ENCODE assay signal across 13 cellular contexts in the genomic region with DNA sequence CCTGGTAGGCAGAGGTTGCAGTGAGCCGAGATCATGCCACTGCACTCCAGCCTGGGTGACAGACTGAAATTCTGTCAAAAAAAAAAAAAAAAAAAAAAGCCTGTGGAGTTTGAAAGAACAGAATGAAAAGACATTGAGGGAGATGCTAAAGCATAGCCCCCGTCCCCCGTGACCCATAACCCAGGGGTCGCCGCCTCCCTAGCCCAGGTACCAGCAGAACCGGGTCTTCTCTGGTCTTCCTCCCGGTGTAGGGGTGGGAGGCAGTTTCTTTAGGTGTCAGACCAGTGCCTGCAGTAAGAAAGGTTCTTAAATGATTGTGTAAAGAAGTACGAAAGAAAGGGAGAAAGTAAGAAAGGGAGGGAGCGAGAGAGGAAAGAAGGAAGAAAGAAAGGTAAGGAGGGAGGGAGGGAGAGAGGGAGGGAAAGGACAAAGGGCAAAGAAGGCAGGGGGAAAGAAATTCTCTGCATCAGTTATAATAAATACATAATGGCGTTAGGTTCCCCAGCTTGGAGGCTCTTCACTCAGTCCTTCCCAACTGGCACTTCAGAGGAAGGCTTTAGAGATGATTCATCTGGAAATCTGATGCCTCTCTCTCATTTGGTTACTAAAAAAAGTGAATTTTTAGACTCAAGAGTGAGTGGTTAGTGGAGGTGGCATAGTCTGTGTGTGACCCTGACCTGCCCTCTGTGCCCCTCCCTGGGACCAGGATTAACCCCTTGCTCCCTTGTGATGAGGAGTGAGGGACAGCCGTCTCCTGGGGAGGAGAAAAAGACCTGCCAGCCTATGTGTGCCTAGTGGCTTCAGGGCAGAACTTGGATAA. TPM values are rescaled to one million over a fixed set of nuclear protein-coding genes. Genes with fewer than 3 reads are reported as not detected.
DNase-seq lines count a peak whose midpoint lies in the region; ATAC-seq and TF ChIP-seq lines count a peak whose summit lies in the region.
"Had no signal": no experiment of that assay in that cellular context is flagged by ENCODE, and none has a peak within 500 bp of the region (broad histone marks: within the 10 kb centered on the region; RNA-seq: fewer than 3 reads in every experiment).

No MANE protein-coding gene starts in this region.

- no peaks in the 10 kb centered on the region for H4K20me1 ChIP-seq in PC-9 (ENCODE audit: insufficient read depth)

- no peak overlapping the region; the same call in 1 of the 2 replicates for H3K4me3 ChIP-seq in PC-9

- H3K4me1 ChIP-seq in PC-9 (replicated peaks; ENCODE audit: insufficient read depth) = peaks cover 37% of the 10 kb centered on the region

- peak overlapping the region; percentile 87 for H3K4me3 Mint-ChIP-seq in activated naive CD4-positive, alpha-beta T cell treated with anti-CD3 and anti-CD28 coated beads for 36 hours
- no peak overlapping the region for H3K4me3 Mint-ChIP-seq in activated naive CD4-positive, alpha-beta T cell treated with anti-CD3 and anti-CD28 coated beads, Interleukin-2, amount 10 ng/mL, durations not matched to agents 7 days and 5 days
- no peak overlapping the region for H3K4me3 Mint-ChIP-seq in stimulated activated memory B cell treated with anti-CD40 and anti-IgM and Interleukin-4, amounts not matched to agents 10 μg/mL and 1 μg/mL and 100 μg/mL, for 72 hours
- H3K4me3 Mint-ChIP-seq: mesothelial cell of epicardium had no signal

- peak overlapping the region; percentile 98 for H3K27ac Mint-ChIP-seq in activated naive CD4-positive, alpha-beta T cell treated with anti-CD3 and anti-CD28 coated beads for 36 hours
- H3K27ac Mint-ChIP-seq in activated naive CD4-positive, alpha-beta T cell treated with anti-CD3 and anti-CD28 coated beads, Interleukin-2, amount 10 ng/mL, durations not matched to agents 7 days and 5 days = no peak overlapping the region
- peak overlapping the region; percentile 51 for H3K27ac Mint-ChIP-seq in stimulated activated memory B cell treated with anti-CD40 and anti-IgM and Interleukin-4, amounts not matched to agents 10 μg/mL and 1 μg/mL and 100 μg/mL, for 72 hours
- H3K27ac Mint-ChIP-seq: mesothelial cell of epicardium had no signal

- BruUV-seq in PC-9 (replicated peaks; lab: Mats Ljungman, UMichigan) = TSS peak; percentile 68

- no peaks in the 10 kb centered on the region for H3K9me3 ChIP-seq in PC-9 (ENCODE audit: insufficient read depth, low read depth)

- no peak overlapping the region for H2AFZ ChIP-seq in PC-9

- TF ChIP-seq CTCF in PC-9 (conservative IDR thresholded peaks at IDR 0.05) = no peak

- H3K27me3 Mint-ChIP-seq in activated naive CD4-positive, alpha-beta T cell treated with anti-CD3 and anti-CD28 coated beads for 36 hours (ENCODE audit: low read depth) = no peaks in the 10 kb centered on the region
- peaks cover 5% of the 10 kb centered on the region for H3K27me3 Mint-ChIP-seq in activated naive CD4-positive, alpha-beta T cell treated with anti-CD3 and anti-CD28 coated beads, Interleukin-2, amount 10 ng/mL, durations not matched to agents 7 days and 5 days
- no peaks in the 10 kb centered on the region for H3K27me3 Mint-ChIP-seq in stimulated activated memory B cell treated with anti-CD40 and anti-IgM and Interleukin-4, amounts not matched to agents 10 μg/mL and 1 μg/mL and 100 μg/mL, for 72 hours

- POLR2A ChIA-PET in PC-9 (lab: Charles Lee; ENCODE audit: unreplicated experiment) = no interaction called here

- no peak overlapping the region; the same call in 1 of the 2 replicates for H3K27ac ChIP-seq in PC-9
- H3K27ac ChIP-seq: HL-60 had no signal

- no peak for DNase-seq in activated naive CD4-positive, alpha-beta T cell treated with anti-CD3 and anti-CD28 coated beads for 36 hours
- no peak for DNase-seq in activated naive CD4-positive, alpha-beta T cell treated with anti-CD3 and anti-CD28 coated beads, Interleukin-2, amount 10 ng/mL, durations not matched to agents 7 days and 5 days
- DNase-seq in PC-9 (peak; percentile 33 to 47), fibroblast of gingiva (ENCODE audit: low read depth) (peak; percentile 67), NCI-H526 (lab: John Stamatoyannopoulos, UW) (no peak), HPDE6-E6E7 (ENCODE audit: extremely low spot score) (no peak)
- DNase-seq: NCI-H2081 had no signal

- H3K4me1 Mint-ChIP-seq in activated naive CD4-positive, alpha-beta T cell treated with anti-CD3 and anti-CD28 coated beads for 36 hours (ENCODE audit: low read depth) = peaks cover 93% of the 10 kb centered on the region
- peaks cover 16% of the 10 kb centered on the region for H3K4me1 Mint-ChIP-seq in activated naive CD4-positive, alpha-beta T cell treated with anti-CD3 and anti-CD28 coated beads, Interleukin-2, amount 10 ng/mL, durations not matched to agents 7 days and 5 days
- H3K4me1 Mint-ChIP-seq in stimulated activated memory B cell treated with anti-CD40 and anti-IgM and Interleukin-4, amounts not matched to agents 10 μg/mL and 1 μg/mL and 100 μg/mL, for 72 hours = peaks cover 32% of the 10 kb centered on the region

- no peaks in the 10 kb centered on the region for H3K36me3 ChIP-seq in PC-9 (ENCODE audit: low read depth)

- no peak for ATAC-seq in stimulated activated memory B cell treated with anti-CD40 and anti-IgM and Interleukin-4, amounts not matched to agents 10 μg/mL and 1 μg/mL and 100 μg/mL, for 72 hours
- no peak for ATAC-seq in HG02678 (IDR thresholded peaks at IDR 0.05; ENCODE audit: unreplicated experiment)

- H3K36me3 Mint-ChIP-seq in activated naive CD4-positive, alpha-beta T cell treated with anti-CD3 and anti-CD28 coated beads for 36 hours (ENCODE audit: low read depth) = peaks cover 41% of the 10 kb centered on the region
- H3K36me3 Mint-ChIP-seq in activated naive CD4-positive, alpha-beta T cell treated with anti-CD3 and anti-CD28 coated beads, Interleukin-2, amount 10 ng/mL, durations not matched to agents 7 days and 5 days = peaks cover 14% of the 10 kb centered on the region
- H3K36me3 Mint-ChIP-seq in stimulated activated memory B cell treated with anti-CD40 and anti-IgM and Interleukin-4, amounts not matched to agents 10 μg/mL and 1 μg/mL and 100 μg/mL, for 72 hours = peaks cover 8% of the 10 kb centered on the region
- H3K36me3 Mint-ChIP-seq: mesothelial cell of epicardium had no signal

- peaks cover 15% of the 10 kb centered on the region; the same call in 1 of the 2 replicates for H3F3A ChIP-seq in PC-9 (ENCODE audit: insufficient read depth, low read depth)

- no peaks in the 10 kb centered on the region for H3K9me2 ChIP-seq in PC-9 (ENCODE audit: insufficient read depth)

- H3K9me3 Mint-ChIP-seq in activated naive CD4-positive, alpha-beta T cell treated with anti-CD3 and anti-CD28 coated beads for 36 hours = no peaks in the 10 kb centered on the region
- no peaks in the 10 kb centered on the region for H3K9me3 Mint-ChIP-seq in activated naive CD4-positive, alpha-beta T cell treated with anti-CD3 and anti-CD28 coated beads, Interleukin-2, amount 10 ng/mL, durations not matched to agents 7 days and 5 days
- H3K9me3 Mint-ChIP-seq in stimulated activated memory B cell treated with anti-CD40 and anti-IgM and Interleukin-4, amounts not matched to agents 10 μg/mL and 1 μg/mL and 100 μg/mL, for 72 hours = no peaks in the 10 kb centered on the region
- H3K9me3 Mint-ChIP-seq: mesothelial cell of epicardium had no signal

- H3K27me3 ChIP-seq in PC-9 (ENCODE audit: insufficient read depth, low read depth) = no peaks in the 10 kb centered on the region

- peak overlapping the region; percentile 63 for H3K4me2 ChIP-seq in PC-9

- CTCF ChIA-PET in activated naive CD4-positive, alpha-beta T cell treated with anti-CD3 and anti-CD28 coated beads for 36 hours (lab: Charles Lee) = interaction anchor here (1.0 to 2.6 kb wide), 7 partner anchors 7 to 172 kb away, joined by 3 to 17 read pairs (median 6); partner anchors contain the start of gene IL20
- CTCF ChIA-PET in activated naive CD4-positive, alpha-beta T cell treated with anti-CD3 and anti-CD28 coated beads, Interleukin-2, amount 10 ng/mL, durations not matched to agents 7 days and 5 days (lab: Charles Lee) = interaction anchor here (1.2 to 2.2 kb wide), 2 partner anchors 14 to 89 kb away, joined by 8 to 9 read pairs; no protein-coding TSS in a partner anchor
- CTCF ChIA-PET in PC-9 (lab: Charles Lee) = interaction anchor here (0.7 kb wide), 1 partner anchor 424 kb away, joined by 21 read pairs; no protein-coding TSS in a partner anchor

- H3K79me2 ChIP-seq in PC-9 (ENCODE audit: low read depth) = no peaks in the 10 kb centered on the region

- intact Hi-C loops in activated naive CD4-positive, alpha-beta T cell treated with anti-CD3 and anti-CD28 coated beads for 36 hours (cut with micrococcal nuclease) = no loop called here
- intact Hi-C loops in PC-9 (cut with micrococcal nuclease; ENCODE audit: unreplicated experiment) = no loop called here

RNA-seq across cellular contexts. Expression of gene IL24, which starts 1.1 kb away (rescaled TPM):
- 10 to 100 TPM; 44.0 to 46.7 TPM for total RNA-seq in activated naive CD4-positive, alpha-beta T cell treated with anti-CD3 and anti-CD28 coated beads for 36 hours
- total RNA-seq in PC-9 (2021) = not detected in 2 replicates
- total RNA-seq: mesothelial cell of epicardium had no signal

RNA-seq across cellular contexts. Expression of gene FCMR, which starts 23.4 kb away (rescaled TPM):
- total RNA-seq in activated naive CD4-positive, alpha-beta T cell treated with anti-CD3 and anti-CD28 coated beads for 36 hours = 10 to 100 TPM; 49.6 to 52.1 TPM
- 0.63 and 1.2 TPM in 2 replicates for total RNA-seq in PC-9 (2021)
- total RNA-seq: epithelial cell of proximal tubule, mesothelial cell of epicardium had no signal

RNA-seq across cellular contexts. Expression of gene IL20, which starts 32.9 kb away (rescaled TPM):
- total RNA-seq in activated naive CD4-positive, alpha-beta T cell treated with anti-CD3 and anti-CD28 coated beads for 36 hours = under 1 TPM in 1 of 2 experiments, not detected in 1; 0.31 TPM
- not detected in 2 replicates for total RNA-seq in PC-9 (2021)
- total RNA-seq: epithelial cell of proximal tubule; mesothelial cell of epicardium; T-helper 2 cell treated with Interferon-gamma antibody and Interleukin-4, amounts not matched to agents 100 ng/mL and 5 ng/mL, for 36 hours had no signal

RNA-seq across cellular contexts. Expression of gene PIGR, which starts 48.0 kb away (rescaled TPM):
- total RNA-seq in activated naive CD4-positive, alpha-beta T cell treated with anti-CD3 and anti-CD28 coated beads for 36 hours = under 1 TPM in 1 of 2 experiments, not detected in 1; 0.10 TPM
- 0.10 TPM in 1 of 2 replicates, not detected in the other for total RNA-seq in PC-9 (2021)
- total RNA-seq: mesothelial cell of epicardium; T-helper 2 cell treated with Interferon-gamma antibody and Interleukin-4, amounts not matched to agents 100 ng/mL and 5 ng/mL, for 36 hours had no signal

Comparison
In these comparisons a context has a peak if more than half of its experiments do, and no peak if none do; other contexts are left out.
1. DNase-seq: peak in PC-9 (2 of 2) and fibroblast of gingiva (single experiment); none in activated naive CD4-positive, alpha-beta T cell treated with anti-CD3 and anti-CD28 coated beads for 36 hours (single experiment), activated naive CD4-positive, alpha-beta T cell treated with anti-CD3 and anti-CD28 coated beads, Interleukin-2, amount 10 ng/mL, durations not matched to agents 7 days and 5 days (single experiment), NCI-H526 (0 of 2) and HPDE6-E6E7 (single experiment).
2. RNA of gene IL24, which starts 1.1 kb away (total RNA-seq): 44.0 to 46.7 TPM in activated naive CD4-positive, alpha-beta T cell treated with anti-CD3 and anti-CD28 coated beads for 36 hours; not detected in PC-9; every median in the first group is over 10 times any median in the second.
3. RNA of gene FCMR, which starts 23.4 kb away (total RNA-seq): 49.6 to 52.1 TPM in activated naive CD4-positive, alpha-beta T cell treated with anti-CD3 and anti-CD28 coated beads for 36 hours; 0.63 to 1.2 TPM in PC-9; every median in the first group is over 10 times any median in the second.